26 cellular contexts compared by ENCODE assay signal in the genomic region with DNA sequence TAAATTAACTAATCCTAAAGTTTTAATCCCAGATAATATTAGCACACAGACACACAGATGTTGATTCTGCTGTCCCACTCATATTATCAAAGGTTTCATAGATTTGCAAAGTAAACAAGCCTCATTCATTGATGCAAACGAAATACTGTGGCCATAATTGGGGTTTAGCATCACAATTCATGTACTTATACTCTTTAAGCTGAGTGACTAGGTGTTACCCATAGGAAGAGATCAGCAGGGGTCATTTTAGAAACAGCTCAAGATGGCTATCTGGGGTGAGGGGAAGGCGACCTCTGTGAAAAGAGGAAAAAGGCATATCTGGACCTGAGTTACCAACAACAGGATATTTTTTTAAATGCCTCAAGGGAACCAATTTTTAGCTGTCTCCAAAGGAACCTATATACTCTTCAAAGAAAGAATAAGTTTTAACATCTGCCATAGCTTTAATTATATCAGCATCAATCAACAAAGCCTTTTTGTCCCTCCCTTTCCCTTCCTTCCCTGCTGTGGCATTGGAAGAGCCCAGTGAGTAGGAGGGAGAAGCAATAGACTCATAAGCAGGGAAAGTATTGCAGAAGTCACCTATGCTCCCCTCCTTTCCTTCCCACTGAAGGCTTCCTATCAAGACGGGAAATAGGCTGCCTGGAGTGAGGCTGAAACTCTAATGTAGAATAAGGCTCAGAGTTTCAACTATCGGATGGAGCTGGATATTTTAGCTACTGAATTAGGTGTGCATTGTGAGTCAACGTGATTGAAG.
A peak's percentile ranks its signal among the peaks of the same experiment; 100 is the strongest.
DNase-seq lines count a peak whose midpoint lies in the region; ATAC-seq and TF ChIP-seq lines count a peak whose summit lies in the region.
"Had no signal": no experiment of that assay in that cellular context is flagged by ENCODE, and none has a peak within 500 bp of the region (broad histone marks: within the 10 kb centered on the region; RNA-seq: fewer than 3 reads in every experiment).

No MANE protein-coding gene starts in this region.

- H3F3A ChIP-seq in GM23338 (replicated peaks; ENCODE audit: low read depth), result no peaks in the 10 kb centered on the region

- TF ChIP-seq CTCF in GM23338 (conservative IDR thresholded peaks at IDR 0.05; ENCODE audit: low read depth in 2 of 2) (no peak), WTC11 (IDR thresholded peaks at IDR 0.05) (no peak), GM10266 (IDR thresholded peaks at IDR 0.05; ENCODE audit: control insufficient read depth, insufficient read depth, low read depth, missing control alignments) (no peak)

- peak overlapping the region; percentile 14; the same call in 1 of the 2 replicates for H3K4me3 ChIP-seq in GM23338
- H3K4me3 ChIP-seq in HUES64 (ENCODE audit: low read length), result no peak overlapping the region
- H3K4me3 ChIP-seq: A549, HAP-1 had no signal

- POLR2A ChIA-PET in WTC11 (lab: Charles Lee), result no interaction called here

- no peak overlapping the region for H2AFZ ChIP-seq in GM23338

- no peaks in the 10 kb centered on the region for H3K9me3 Mint-ChIP-seq in GM23338
- no peaks in the 10 kb centered on the region for H3K9me3 Mint-ChIP-seq in WTC11
- H3K9me3 Mint-ChIP-seq: HFFc6 had no signal

- peak overlapping the region; percentile 87 for H3K27ac Mint-ChIP-seq in GM23338
- peak overlapping the region; percentile 94 for H3K27ac Mint-ChIP-seq in WTC11
- H3K27ac Mint-ChIP-seq: CD4-positive, alpha-beta memory T cell; HFFc6 had no signal

- H3K36me3 Mint-ChIP-seq in GM23338 (ENCODE audit: low read depth) (no peaks in the 10 kb centered on the region), WTC11 (no peaks in the 10 kb centered on the region)
- H3K36me3 Mint-ChIP-seq: CD4-positive, alpha-beta memory T cell had no signal

- no peaks in the 10 kb centered on the region for H3K9me3 ChIP-seq in HUES64 (ENCODE audit: insufficient read depth, low read depth, low read length)
- H3K9me3 ChIP-seq: A549, HAP-1 had no signal

- no peaks in the 10 kb centered on the region for H3K79me2 ChIP-seq in GM23338 (replicated peaks; ENCODE audit: insufficient read depth)

- no peaks in the 10 kb centered on the region for H3K27me3 ChIP-seq in GM23338 (ENCODE audit: insufficient read depth)
- no peaks in the 10 kb centered on the region for H3K27me3 ChIP-seq in HUES64 (ENCODE audit: insufficient read depth, low read length)

- H3K36me3 ChIP-seq in GM23338 (ENCODE audit: insufficient read depth) (no peaks in the 10 kb centered on the region), HUES64 (ENCODE audit: insufficient read depth, low read length) (no peaks in the 10 kb centered on the region)
- H3K36me3 ChIP-seq: HAP-1 had no signal

- no peaks in the 10 kb centered on the region; the same call in 1 of the 2 replicates for H3K9me2 ChIP-seq in GM23338 (ENCODE audit: insufficient read depth)

- 38% methylated on average over 5 of the region's 5 CpGs for WGBS in HUES64

- H3K27me3 Mint-ChIP-seq in GM23338 (ENCODE audit: insufficient read depth, low read depth, poor library complexity), result peaks cover 2% of the 10 kb centered on the region
- H3K27me3 Mint-ChIP-seq in WTC11 (ENCODE audit: low read depth), result no peaks in the 10 kb centered on the region
- H3K27me3 Mint-ChIP-seq: CD4-positive, alpha-beta memory T cell had no signal

- H3K4me1 ChIP-seq in GM23338 (ENCODE audit: insufficient read depth) (peaks cover 36% of the 10 kb centered on the region), HUES64 (ENCODE audit: insufficient read depth, low read length) (peaks cover 35% of the 10 kb centered on the region)
- H3K4me1 ChIP-seq: A549, HAP-1 had no signal

- ATAC-seq in GM23338 (peak; percentile 83), WTC11 (peak; percentile 85), GM18520 (IDR thresholded peaks at IDR 0.05; ENCODE audit: unreplicated experiment) (no peak)
- ATAC-seq: A549, Panc1 had no signal

- H3K27ac ChIP-seq in GM23338 (ENCODE audit: low read depth) (no peak overlapping the region; the same call in none of the 2 replicates), HUES64 (ENCODE audit: low read depth, low read length) (peak overlapping the region; percentile 3; the same call in 1 of the 2 replicates)
- H3K27ac ChIP-seq: A549 had no signal

- H3K4me1 Mint-ChIP-seq in GM23338 (peaks cover 44% of the 10 kb centered on the region), WTC11 (peaks cover 48% of the 10 kb centered on the region)
- H3K4me1 Mint-ChIP-seq: CD4-positive, alpha-beta memory T cell had no signal

- H4K20me1 ChIP-seq in GM23338 (replicated peaks; ENCODE audit: insufficient read depth), result no peaks in the 10 kb centered on the region

- no peak overlapping the region for H3K9ac ChIP-seq in HUES64 (ENCODE audit: low read depth, low read length)

- H3K4me2 ChIP-seq in GM23338, result peak overlapping the region; percentile 31
- H3K4me2 ChIP-seq: A549 had no signal

- CTCF ChIA-PET in WTC11 (lab: Charles Lee), result no interaction called here

- H3K4me3 Mint-ChIP-seq in GM23338 (peak overlapping the region; percentile 4; the same call in 2 of the 3 replicates), WTC11 (0 out of 2 replicates have a peak overlapping the region, but pooled peaks have one; percentile 18)
- H3K4me3 Mint-ChIP-seq: CD4-positive, alpha-beta memory T cell; HFFc6 had no signal

- DNase-seq in GM23338 (ENCODE audit: low spot score), result peak; percentile 36
- no peak for DNase-seq in WTC11 (ENCODE audit: low spot score)
- peak; percentile 20 for DNase-seq in iPS-NIHi7 (ENCODE audit: extremely low spot score)
- no peak for DNase-seq in GM10266 (ENCODE audit: extremely low spot score)
- no peak for DNase-seq in GM03348 (ENCODE audit: low spot score)
- DNase-seq in NCI-H510A treated with DMSO at 0.1 percent for 48 hours (lab: John Stamatoyannopoulos, UW), result no peak
- DNase-seq: C1 segment of cervical spinal cord; CD4-positive, alpha-beta memory T cell; COR-L47; DMS53; GDM1; HFFc6; Karpas-422; NCI-H1092; NCI-H1417 treated with DMSO at 0.1 percent for 48 hours; NCI-H187 treated with DMSO at 0.1 percent for 48 hours; NCI-H2171 treated with DMSO at 0.1 percent for 48 hours; NCI-H345; NCI-H524; SHP77 treated with DMSO at 0.1 percent for 48 hours; T-helper 1 cell had no signal

TF ChIP-seq in GM23338, 12 proteins besides CTCF, POLR2A, EP300 and RAD21:
- peak; percentile 89 for TF ChIP-seq NANOG (IDR thresholded peaks at IDR 0.05; ENCODE audit: borderline replicate concordance)
- TF ChIP-seq, protein P1, sequence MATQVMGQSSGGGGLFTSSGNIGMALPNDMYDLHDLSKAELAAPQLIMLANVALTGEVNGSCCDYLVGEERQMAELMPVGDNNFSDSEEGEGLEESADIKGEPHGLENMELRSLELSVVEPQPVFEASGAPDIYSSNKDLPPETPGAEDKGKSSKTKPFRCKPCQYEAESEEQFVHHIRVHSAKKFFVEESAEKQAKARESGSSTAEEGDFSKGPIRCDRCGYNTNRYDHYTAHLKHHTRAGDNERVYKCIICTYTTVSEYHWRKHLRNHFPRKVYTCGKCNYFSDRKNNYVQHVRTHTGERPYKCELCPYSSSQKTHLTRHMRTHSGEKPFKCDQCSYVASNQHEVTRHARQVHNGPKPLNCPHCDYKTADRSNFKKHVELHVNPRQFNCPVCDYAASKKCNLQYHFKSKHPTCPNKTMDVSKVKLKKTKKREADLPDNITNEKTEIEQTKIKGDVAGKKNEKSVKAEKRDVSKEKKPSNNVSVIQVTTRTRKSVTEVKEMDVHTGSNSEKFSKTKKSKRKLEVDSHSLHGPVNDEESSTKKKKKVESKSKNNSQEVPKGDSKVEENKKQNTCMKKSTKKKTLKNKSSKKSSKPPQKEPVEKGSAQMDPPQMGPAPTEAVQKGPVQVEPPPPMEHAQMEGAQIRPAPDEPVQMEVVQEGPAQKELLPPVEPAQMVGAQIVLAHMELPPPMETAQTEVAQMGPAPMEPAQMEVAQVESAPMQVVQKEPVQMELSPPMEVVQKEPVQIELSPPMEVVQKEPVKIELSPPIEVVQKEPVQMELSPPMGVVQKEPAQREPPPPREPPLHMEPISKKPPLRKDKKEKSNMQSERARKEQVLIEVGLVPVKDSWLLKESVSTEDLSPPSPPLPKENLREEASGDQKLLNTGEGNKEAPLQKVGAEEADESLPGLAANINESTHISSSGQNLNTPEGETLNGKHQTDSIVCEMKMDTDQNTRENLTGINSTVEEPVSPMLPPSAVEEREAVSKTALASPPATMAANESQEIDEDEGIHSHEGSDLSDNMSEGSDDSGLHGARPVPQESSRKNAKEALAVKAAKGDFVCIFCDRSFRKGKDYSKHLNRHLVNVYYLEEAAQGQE (IDR thresholded peaks at IDR 0.05; ENCODE audit: unreplicated experiment), result no peak

TF ChIP-seq in WTC11, 78 proteins besides CTCF, POLR2A, EP300 and RAD21:
- 0 out of 2 replicates have a peak, but pooled peaks have one; percentile 14 for TF ChIP-seq ETV6 (CRISPR knock-in tag; IDR thresholded peaks at IDR 0.05)
- TF ChIP-seq, protein P2, sequence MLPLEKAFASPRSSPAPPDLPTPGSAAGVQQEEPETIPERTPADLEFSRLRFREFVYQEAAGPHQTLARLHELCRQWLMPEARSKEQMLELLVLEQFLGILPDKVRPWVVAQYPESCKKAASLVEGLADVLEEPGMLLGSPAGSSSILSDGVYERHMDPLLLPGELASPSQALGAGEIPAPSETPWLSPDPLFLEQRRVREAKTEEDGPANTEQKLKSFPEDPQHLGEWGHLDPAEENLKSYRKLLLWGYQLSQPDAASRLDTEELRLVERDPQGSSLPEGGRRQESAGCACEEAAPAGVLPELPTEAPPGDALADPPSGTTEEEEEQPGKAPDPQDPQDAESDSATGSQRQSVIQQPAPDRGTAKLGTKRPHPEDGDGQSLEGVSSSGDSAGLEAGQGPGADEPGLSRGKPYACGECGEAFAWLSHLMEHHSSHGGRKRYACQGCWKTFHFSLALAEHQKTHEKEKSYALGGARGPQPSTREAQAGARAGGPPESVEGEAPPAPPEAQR (CRISPR knock-in tag; IDR thresholded peaks at IDR 0.05), result no peak
- TF ChIP-seq, protein P3, sequence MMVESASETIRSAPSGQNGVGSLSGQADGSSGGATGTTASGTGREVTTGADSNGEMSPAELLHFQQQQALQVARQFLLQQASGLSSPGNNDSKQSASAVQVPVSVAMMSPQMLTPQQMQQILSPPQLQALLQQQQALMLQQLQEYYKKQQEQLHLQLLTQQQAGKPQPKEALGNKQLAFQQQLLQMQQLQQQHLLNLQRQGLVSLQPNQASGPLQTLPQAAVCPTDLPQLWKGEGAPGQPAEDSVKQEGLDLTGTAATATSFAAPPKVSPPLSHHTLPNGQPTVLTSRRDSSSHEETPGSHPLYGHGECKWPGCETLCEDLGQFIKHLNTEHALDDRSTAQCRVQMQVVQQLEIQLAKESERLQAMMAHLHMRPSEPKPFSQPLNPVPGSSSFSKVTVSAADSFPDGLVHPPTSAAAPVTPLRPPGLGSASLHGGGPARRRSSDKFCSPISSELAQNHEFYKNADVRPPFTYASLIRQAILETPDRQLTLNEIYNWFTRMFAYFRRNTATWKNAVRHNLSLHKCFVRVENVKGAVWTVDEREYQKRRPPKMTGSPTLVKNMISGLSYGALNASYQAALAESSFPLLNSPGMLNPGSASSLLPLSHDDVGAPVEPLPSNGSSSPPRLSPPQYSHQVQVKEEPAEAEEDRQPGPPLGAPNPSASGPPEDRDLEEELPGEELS (CRISPR knock-in tag; IDR thresholded peaks at IDR 0.05), result peak; percentile 16; the same call in 1 of the 2 replicates

Comparison
In these comparisons a context has a peak if more than half of its experiments do, and no peak if none do; other contexts are left out.
1. DNase-seq: peak in GM23338 (single experiment) and iPS-NIHi7 (single experiment); none in WTC11 (single experiment), GM10266 (single experiment), GM03348 (single experiment) and NCI-H510A treated with DMSO at 0.1 percent for 48 hours (single experiment).